In the genomic region with DNA sequence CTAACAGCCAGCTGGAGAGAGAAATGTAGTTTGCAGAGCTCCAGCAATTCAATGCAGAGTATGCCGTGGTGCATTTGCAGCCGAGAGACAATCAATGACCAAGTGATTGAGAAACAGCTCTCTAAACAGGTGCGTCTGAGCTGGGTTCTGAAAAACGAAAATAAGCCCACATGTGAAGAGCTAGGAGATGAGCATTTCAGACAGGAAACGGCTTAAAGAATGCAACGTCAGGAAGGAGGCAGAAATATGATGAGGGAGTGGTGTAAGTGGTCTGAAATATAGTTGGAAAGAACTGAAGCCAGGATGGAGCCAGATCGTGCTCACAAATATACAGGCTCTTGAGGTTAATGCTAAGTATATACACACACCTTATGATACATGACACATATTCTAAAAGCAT, we compare ENCODE assay signal across 16 cellular contexts. TPM values are rescaled to one million over a fixed set of nuclear protein-coding genes. Genes with fewer than 3 reads are reported as not detected.
A peak's percentile ranks its signal among the peaks of the same experiment; 100 is the strongest.
DNase-seq lines count a peak whose midpoint lies in the region; ATAC-seq, FAIRE-seq and TF ChIP-seq lines count a peak whose summit lies in the region.
"Had no signal": no experiment of that assay in that cellular context is flagged by ENCODE, and none has a peak within 500 bp of the region (broad histone marks: within the 10 kb centered on the region; RNA-seq: fewer than 3 reads in every experiment).

No MANE protein-coding gene starts in this region.

- peaks cover 3% of the 10 kb centered on the region for H3K27me3 Mint-ChIP-seq in activated naive CD4-positive, alpha-beta T cell treated with anti-CD3 and anti-CD28 coated beads for 36 hours (ENCODE audit: low read depth)

- RAD21 ChIA-PET in GM12878 (lab: Charles Lee; ENCODE audit: unreplicated experiment), result no interaction called here

- no peaks in the 10 kb centered on the region for H3K36me3 Mint-ChIP-seq in activated naive CD4-positive, alpha-beta T cell treated with anti-CD3 and anti-CD28 coated beads for 36 hours (ENCODE audit: low read depth)
- H3K36me3 Mint-ChIP-seq in stimulated activated effector memory CD8-positive, alpha-beta T cell treated with anti-CD3 and anti-CD28 coated beads, Interleukin-12 subunit alpha, Interleukin-12 subunit beta, amount 100 ng/mL, for 72 hours, result no peaks in the 10 kb centered on the region

- CTCF ChIA-PET in activated naive CD4-positive, alpha-beta T cell treated with anti-CD3 and anti-CD28 coated beads for 36 hours (lab: Charles Lee), result interaction anchor here (0.7 kb wide), 1 partner anchor 20 kb away, joined by 3 read pairs; no protein-coding TSS in a partner anchor
- CTCF ChIA-PET in GM12878 (lab: Yijun Ruan, JAX), result interaction anchor here (1.0 to 2.5 kb wide), 3 partner anchors 10 to 827 kb away, joined by 3 to 5 read pairs (median 4); no protein-coding TSS in a partner anchor

- SMC1A ChIA-PET in GM12878 (lab: Charles Lee; ENCODE audit: uncharacterized antibody, unreplicated experiment), result interaction anchor here (0.6 to 0.7 kb wide), 2 partner anchors 8 to 20 kb away, joined by 3 read pairs; no protein-coding TSS in a partner anchor

- H3K4me1 ChIP-seq in KMS-11 (ENCODE audit: low read depth, poor library complexity, severe bottlenecking) (peaks cover 73% of the 10 kb centered on the region), GM12878 (ENCODE audit: control insufficient read depth, insufficient read depth, low read length) (peaks cover 7% of the 10 kb centered on the region; the same call in 1 of the 2 replicates)

- TF ChIP-seq EP300 in GM12878 (IDR thresholded peaks at IDR 0.05; ENCODE audit: borderline replicate concordance in 1 of 2, control insufficient read depth in 1 of 2, low read depth in 2 of 2, low read length in 2 of 2), result no peak

- BruUV-seq in GM12878 (replicated peaks; lab: Mats Ljungman, UMichigan), result no TSS peak

- no peaks in the 10 kb centered on the region for H3K36me3 ChIP-seq in KMS-11 (ENCODE audit: insufficient read depth)
- H3K36me3 ChIP-seq in GM12878 (ENCODE audit: control insufficient read depth in 2 of 2, insufficient read depth in 2 of 2, low read length in 1 of 2), result no peaks in the 10 kb centered on the region

- no peaks in the 10 kb centered on the region for H3K9me3 ChIP-seq in GM12878 (replicated peaks; ENCODE audit: control insufficient read depth, insufficient read depth, low read length)

- H4K20me1 ChIP-seq in KMS-11 (ENCODE audit: insufficient read depth) (no peaks in the 10 kb centered on the region), GM12878 (ENCODE audit: control insufficient read depth, insufficient read depth) (no peaks in the 10 kb centered on the region)

- H3K9ac ChIP-seq in KMS-11 (peak overlapping the region; percentile 55; the same call in 1 of the 2 replicates), GM12878 (ENCODE audit: control insufficient read depth, insufficient read depth, low read length) (no peak overlapping the region)

- no peaks in the 10 kb centered on the region for H3K9me3 Mint-ChIP-seq in activated naive CD4-positive, alpha-beta T cell treated with anti-CD3 and anti-CD28 coated beads for 36 hours
- H3K9me3 Mint-ChIP-seq in stimulated activated effector memory CD8-positive, alpha-beta T cell treated with anti-CD3 and anti-CD28 coated beads, Interleukin-12 subunit alpha, Interleukin-12 subunit beta, amount 100 ng/mL, for 72 hours, result no peaks in the 10 kb centered on the region
- H3K9me3 Mint-ChIP-seq: nephron progenitor cell had no signal

- H3K79me2 ChIP-seq in KMS-11 (ENCODE audit: insufficient read depth, low read depth) (no peaks in the 10 kb centered on the region), GM12878 (ENCODE audit: control insufficient read depth, insufficient read depth, low read length) (no peaks in the 10 kb centered on the region)

- peak overlapping the region; percentile 54 for H2AFZ ChIP-seq in KMS-11 (ENCODE audit: low read depth)
- H2AFZ ChIP-seq in GM12878 (ENCODE audit: control insufficient read depth, low read depth, low read length), result no peak overlapping the region

- no peak overlapping the region for H3K4me3 Mint-ChIP-seq in activated naive CD4-positive, alpha-beta T cell treated with anti-CD3 and anti-CD28 coated beads for 36 hours
- no peak overlapping the region for H3K4me3 Mint-ChIP-seq in stimulated activated effector memory CD8-positive, alpha-beta T cell treated with anti-CD3 and anti-CD28 coated beads, Interleukin-12 subunit alpha, Interleukin-12 subunit beta, amount 100 ng/mL, for 72 hours
- H3K4me3 Mint-ChIP-seq: nephron progenitor cell had no signal

- H3K4me1 Mint-ChIP-seq in activated naive CD4-positive, alpha-beta T cell treated with anti-CD3 and anti-CD28 coated beads for 36 hours (ENCODE audit: low read depth), result peaks cover 17% of the 10 kb centered on the region
- H3K4me1 Mint-ChIP-seq in stimulated activated effector memory CD8-positive, alpha-beta T cell treated with anti-CD3 and anti-CD28 coated beads, Interleukin-12 subunit alpha, Interleukin-12 subunit beta, amount 100 ng/mL, for 72 hours, result peaks cover 12% of the 10 kb centered on the region
- H3K4me1 Mint-ChIP-seq: nephron progenitor cell had no signal

- H3K4me3 ChIP-seq in KMS-11 (IDR thresholded peaks at IDR 0.05; ENCODE audit: insufficient read depth, low read depth, low read length) (no peak overlapping the region), GM12878 (no peak overlapping the region)

- TF ChIP-seq CTCF in KMS-11 (conservative IDR thresholded peaks at IDR 0.05; ENCODE audit: low read depth, low read length), result no peak
- no peak for TF ChIP-seq CTCF in GM12878 (IDR thresholded peaks at IDR 0.05 in 2 of 3, conservative IDR thresholded peaks at IDR 0.05 in 1 of 3; ENCODE audit: control insufficient read depth in 2 of 3, extremely low read depth in 1 of 3, insufficient read depth in 1 of 3, low read depth in 3 of 3, low read length in 3 of 3)

- intact Hi-C loops in activated naive CD4-positive, alpha-beta T cell treated with anti-CD3 and anti-CD28 coated beads for 36 hours (cut with micrococcal nuclease), result no loop called here
- intact Hi-C loops in GM12878 (cut with micrococcal nuclease; ENCODE audit: unreplicated experiment), result no loop called here

- TF ChIP-seq POLR2A in GM12878 (IDR thresholded peaks at IDR 0.05; ENCODE audit: low read depth, low read length), result no peak

- WGBS in GM12878 (ENCODE audit: insufficient coverage, insufficient replicate concordance, low lambda C conversion rate, missing lambda C conversion rate), result 34% methylated on average over 7 of the region's 7 CpGs

- H3K27ac ChIP-seq in KMS-11, result peak overlapping the region; percentile 96
- H3K27ac ChIP-seq in GM12878 (ENCODE audit: control insufficient read depth, insufficient read depth), result no peak overlapping the region; the same call in 1 of the 2 replicates

- H3K27ac Mint-ChIP-seq in activated naive CD4-positive, alpha-beta T cell treated with anti-CD3 and anti-CD28 coated beads for 36 hours, result no peak overlapping the region
- H3K27ac Mint-ChIP-seq in stimulated activated effector memory CD8-positive, alpha-beta T cell treated with anti-CD3 and anti-CD28 coated beads, Interleukin-12 subunit alpha, Interleukin-12 subunit beta, amount 100 ng/mL, for 72 hours, result no peak overlapping the region
- H3K27ac Mint-ChIP-seq: nephron progenitor cell had no signal

- FAIRE-seq in GM12878 (lab: Jason Lieb, UNC), result no peak
- FAIRE-seq: frontal cortex, kidney had no signal

- peak overlapping the region; percentile 84 for H3K4me2 ChIP-seq in KMS-11
- peak overlapping the region; percentile 51 for H3K4me2 ChIP-seq in GM12878 (ENCODE audit: control insufficient read depth, insufficient read depth)

- POLR2A ChIA-PET in GM12878 (lab: Charles Lee), result no interaction called here

- ATAC-seq in GM12878 (peak; percentile 66), GM19351 (IDR thresholded peaks at IDR 0.05; ENCODE audit: unreplicated experiment) (no peak)
- ATAC-seq in stimulated activated effector memory CD8-positive, alpha-beta T cell treated with anti-CD3 and anti-CD28 coated beads, Interleukin-12 subunit alpha, Interleukin-12 subunit beta, amount 100 ng/mL, for 72 hours, result peak; percentile 50

- H3K27me3 ChIP-seq in KMS-11 (ENCODE audit: insufficient read depth, low read depth) (no peaks in the 10 kb centered on the region), GM12878 (replicated peaks in 1 of 2; ENCODE audit: control insufficient read depth in 2 of 2, insufficient read depth in 2 of 2, low read length in 1 of 2) (no peaks in the 10 kb centered on the region)

- in situ Hi-C loops in GM12878 (cut with MboI), result no loop called here

- peak; percentile 26 for DNase-seq in activated naive CD4-positive, alpha-beta T cell treated with anti-CD3 and anti-CD28 coated beads for 36 hours
- DNase-seq in activated naive CD4-positive, alpha-beta T cell treated with anti-CD3 and anti-CD28 coated beads, Interleukin-2, amount 50 U/mL, for 16 hours, result no peak
- DNase-seq in GM12878 (ENCODE audit: low read depth, low spot score), result no peak
- no peak for DNase-seq in stimulated activated effector memory CD8-positive, alpha-beta T cell treated with anti-CD3 and anti-CD28 coated beads, Interleukin-12 subunit alpha, Interleukin-12 subunit beta, amount 100 ng/mL, for 72 hours (ENCODE audit: low spot score in 2 of 2)
- no peak for DNase-seq in RKO (ENCODE audit: low spot score)
- DNase-seq in GDM1 (lab: John Stamatoyannopoulos, UW), result no peak
- DNase-seq: activated CD4-positive, alpha-beta T cell treated with anti-CD3 and anti-CD28 coated beads, Interleukin-2, amount 50 U/mL, for 48 hours; AML-193; kidney; nephron progenitor cell had no signal

- TF ChIP-seq RAD21 in GM12878 (IDR thresholded peaks at IDR 0.05; ENCODE audit: insufficient read depth, low read depth, low read length), result no peak

RNA-seq across cellular contexts. Expression of a gene that starts 2.5 kb away (rescaled TPM):
- total RNA-seq in activated naive CD4-positive, alpha-beta T cell treated with anti-CD3 and anti-CD28 coated beads for 36 hours, result not detected
- 0.46 and 1.2 TPM in 2 replicates for total RNA-seq in GM12878 (2013; cell fraction: nucleolus; rRNA removed)
- total RNA-seq in GM12878 (2014; rRNA removed) (0.16 and 0.28 TPM in 2 replicates), GM12878 (2014; rRNA removed; fragmentation: Illumina TruSeq; extraction: Trizol) (0.13 TPM in 1 of 2 replicates, not detected in the other), GM12878 (2021) (not detected in 2 replicates)
- polyA plus RNA-seq in GM12878 (2011; ENCODE audit: low read depth), result not detected
- polyA plus RNA-seq in GM12878 (2011; rRNA removed) (0.35 and 0.56 TPM in 2 replicates), GM12878 (2014; fragmentation: Illumina TruSeq; extraction: Trizol) (0.35 TPM in 1 of 2 replicates, not detected in the other), GM12878 (2014; fragmentation: Nextera tagmentation; extraction: Ambion mirVana) (under 1 TPM; 0.03 to 0.04 TPM), GM12878 (2014; rRNA removed) (0.12 TPM in 1 of 2 replicates, not detected in the other), GM12878 (2016; fragmentation: Nextera tagmentation; extraction: Ambion mirVana) (under 1 TPM; 0.23 to 0.26 TPM)
- 0.08 and 0.19 TPM in 2 replicates for polyA plus RNA-seq in GM12878 (2011; cell fraction: cytosol; rRNA removed)
- 0.78 and 0.85 TPM in 2 replicates for polyA plus RNA-seq in GM12878 (2011; cell fraction: nucleus; rRNA removed)
- 0.14 and 0.20 TPM in 2 replicates for polyA plus RNA-seq in GM12878 (2012)
- polyA minus RNA-seq in GM12878 (2011; rRNA and poly(A)+ RNA removed), result 0.29 and 0.62 TPM in 2 replicates
- not detected in 2 replicates for polyA minus RNA-seq in GM12878 (2011; cell fraction: cytosol; rRNA and poly(A)+ RNA removed)
- 0.36 and 2.0 TPM in 2 replicates for polyA minus RNA-seq in GM12878 (2011; cell fraction: nucleus; rRNA and poly(A)+ RNA removed)
- total RNA-seq: dermis microvascular lymphatic vessel endothelial cell, skeletal muscle tissue, urinary bladder had no signal

RNA-seq across cellular contexts. Expression of a gene that starts 54.4 kb away (rescaled TPM):
- total RNA-seq in activated naive CD4-positive, alpha-beta T cell treated with anti-CD3 and anti-CD28 coated beads for 36 hours, result 1 to 10 TPM; 6.6 to 7.6 TPM
- 28.3 and 32.2 TPM in 2 replicates for total RNA-seq in GM12878 (2013; cell fraction: nucleolus; rRNA removed)
- total RNA-seq in GM12878 (2014; rRNA removed) (6.1 and 6.7 TPM in 2 replicates), GM12878 (2014; rRNA removed; fragmentation: Illumina TruSeq; extraction: Trizol) (8.9 and 9.7 TPM in 2 replicates), GM12878 (2021) (8.9 and 10.9 TPM in 2 replicates)
- polyA plus RNA-seq in GM12878 (2011; ENCODE audit: low read depth), result 4.1 TPM
- polyA plus RNA-seq in GM12878 (2011; rRNA removed) (10.1 and 14.8 TPM in 2 replicates), GM12878 (2014; fragmentation: Illumina TruSeq; extraction: Trizol) (9.2 and 10.7 TPM in 2 replicates), GM12878 (2014; fragmentation: Nextera tagmentation; extraction: Ambion mirVana) (1 to 10 TPM; 4.2 to 4.5 TPM), GM12878 (2014; rRNA removed) (6.5 and 6.9 TPM in 2 replicates), GM12878 (2016; fragmentation: Nextera tagmentation; extraction: Ambion mirVana) (1 to 10 TPM; 6.2 to 6.3 TPM)
- 3.4 and 4.6 TPM in 2 replicates for polyA plus RNA-seq in GM12878 (2011; cell fraction: cytosol; rRNA removed)
- 5.5 and 6.8 TPM in 2 replicates for polyA plus RNA-seq in GM12878 (2011; cell fraction: nucleus; rRNA removed)
- 5.6 and 6.6 TPM in 2 replicates for polyA plus RNA-seq in GM12878 (2012)
- polyA minus RNA-seq in GM12878 (2011; rRNA and poly(A)+ RNA removed), result 9.2 and 15.4 TPM in 2 replicates
- 4.4 and 5.2 TPM in 2 replicates for polyA minus RNA-seq in GM12878 (2011; cell fraction: cytosol; rRNA and poly(A)+ RNA removed)
- polyA minus RNA-seq in GM12878 (2011; cell fraction: nucleus; rRNA and poly(A)+ RNA removed), result 10.3 and 14.4 TPM in 2 replicates
